Comparison of ENCODE assay signal across 8 cellular contexts in the genomic region with DNA sequence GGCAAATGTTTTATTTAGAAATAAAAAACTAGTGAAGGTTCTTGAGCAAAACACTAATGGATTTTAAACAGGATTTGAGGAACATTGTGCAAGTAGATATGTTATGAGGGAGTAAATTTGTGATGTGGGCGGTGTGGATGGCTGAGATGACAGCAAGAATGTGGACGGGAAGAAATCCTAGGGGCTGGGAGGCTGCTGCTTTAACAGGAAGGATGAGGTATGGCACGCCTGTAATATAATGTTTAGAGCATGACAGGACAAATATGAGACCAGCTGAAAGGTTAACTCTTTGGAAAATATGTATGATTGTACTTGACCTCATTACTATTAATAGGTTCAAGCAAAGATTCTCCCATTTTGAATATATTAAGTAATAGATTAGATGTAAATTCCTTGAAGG. TPM values are rescaled to one million over a fixed set of nuclear protein-coding genes. Genes with fewer than 3 reads are reported as not detected.
DNase-seq lines count a peak whose midpoint lies in the region; ATAC-seq and TF ChIP-seq lines count a peak whose summit lies in the region.
"Not testable (repeated sequence)": the region's sequence is repeated elsewhere in the genome, so short reads cannot be mapped to it uniquely, and the experiment has no call there.

No MANE protein-coding gene starts in this region.

- H2AFZ ChIP-seq in GM23248, result not testable (repeated sequence)

- H3F3A ChIP-seq in GM23248 (ENCODE audit: insufficient read depth), result peaks cover 25% of the 10 kb centered on the region

- not testable (repeated sequence) for H3K79me2 ChIP-seq in GM23248 (ENCODE audit: insufficient read depth)

- H4K20me1 ChIP-seq in GM23248 (ENCODE audit: insufficient read depth), result not testable (repeated sequence)

- in situ Hi-C loops in GM23248 (cut with MboI), result not testable (repeated sequence)

- H3K4me3 ChIP-seq in AG09309 (ENCODE audit: control insufficient read depth, low read depth, low read length); GM23248; RWPE2 (ENCODE audit: severe bottlenecking); cardiac fibroblast (replicated peaks in 1 of 2; ENCODE audit: low read depth in 2 of 2, low read length in 2 of 2); fibroblast of mammary gland (ENCODE audit: control insufficient read depth, low read depth, low read length); mucosa of descending colon: not testable (repeated sequence)

- ATAC-seq in RWPE2 (ENCODE audit: low read depth) (peak; percentile 17; the same call in 1 of the 3 replicates), mucosa of descending colon (peak; percentile 36)

- DNase-seq in AG09309 (ENCODE audit: low read depth), result peak; percentile 20
- DNase-seq in GM23248, result peak; percentile 59
- not testable (repeated sequence) for DNase-seq in RWPE2 (ENCODE audit: low spot score); mucosa of descending colon
- peak; percentile 57 to 74 for DNase-seq in cardiac fibroblast (ENCODE audit: low read depth in 2 of 2)
- peak; percentile 59 for DNase-seq in fibroblast of mammary gland (ENCODE audit: low read depth)
- peak; percentile 19 for DNase-seq in kidney glomerular epithelial cell (lab: John Stamatoyannopoulos, UW)
- peak; percentile 4 for DNase-seq in renal cortical epithelial cell (ENCODE audit: low read depth)

- peaks cover 32% of the 10 kb centered on the region for H3K4me1 ChIP-seq in GM23248 (ENCODE audit: insufficient read depth)
- H3K4me1 ChIP-seq in RWPE2 (ENCODE audit: insufficient read depth, poor library complexity, severe bottlenecking); mucosa of descending colon (ENCODE audit: low read depth): not testable (repeated sequence)

- 36 to 38% methylated on average over 3 of the region's 3 CpGs for WGBS in GM23248 (ENCODE audit: low coverage in 1 of 2, low lambda C conversion rate in 2 of 2, missing lambda C conversion rate in 2 of 2), 2 experiments

- H3K27ac ChIP-seq in GM23248, result peak overlapping the region; percentile 79
- H3K27ac ChIP-seq in RWPE2 (ENCODE audit: poor library complexity, severe bottlenecking), result not testable (repeated sequence)

- H3K9me2 ChIP-seq in GM23248 (ENCODE audit: insufficient read depth), result not testable (repeated sequence)

- peak overlapping the region; percentile 46; the same call in 1 of the 2 replicates for H3K9ac ChIP-seq in GM23248

- not testable (repeated sequence) for H3K36me3 ChIP-seq in GM23248 (ENCODE audit: low read depth); RWPE2 (ENCODE audit: low read depth); mucosa of descending colon (ENCODE audit: low read depth)

- not testable (repeated sequence) for H3K27me3 ChIP-seq in GM23248 (replicated peaks; ENCODE audit: insufficient read depth); RWPE2 (ENCODE audit: insufficient read depth, poor library complexity, severe bottlenecking)

- peak overlapping the region; percentile 51 for H3K4me2 ChIP-seq in GM23248 (ENCODE audit: unreplicated experiment)

- intact Hi-C loops in mucosa of descending colon (cut with DNase I, micrococcal nuclease), result not testable (repeated sequence)

- H3K9me3 ChIP-seq in GM23248 (ENCODE audit: low read depth); RWPE2 (ENCODE audit: severe bottlenecking); mucosa of descending colon: not testable (repeated sequence)

- TF ChIP-seq CTCF in AG09309 (IDR thresholded peaks at IDR 0.05; ENCODE audit: control insufficient read depth, insufficient read depth, low read depth, low read length, missing control alignments); RWPE2 (IDR thresholded peaks at IDR 0.05; ENCODE audit: poor library complexity, severe bottlenecking); cardiac fibroblast (IDR thresholded peaks at IDR 0.05; ENCODE audit: low read depth, low read length); fibroblast of mammary gland (conservative IDR thresholded peaks at IDR 0.05; ENCODE audit: control insufficient read depth, insufficient read depth, low read depth, low read length); mucosa of descending colon (IDR thresholded peaks at IDR 0.05): not testable (repeated sequence)

RNA-seq across cellular contexts. Expression of a gene that starts 13.1 kb away (rescaled TPM):
- total RNA-seq in GM23248 (2014; rRNA removed; shearing (Covaris generic)), result 4.4 and 21.1 TPM in 2 replicates
- 9.9 and 10.8 TPM in 2 replicates for polyA plus RNA-seq in GM23248 (2016; fragmentation: Nextera tagmentation; extraction: Ambion mirVana)
- total RNA-seq in mucosa of descending colon, result 10 to 100 TPM; 43.9 to 71.0 (median 45.9) TPM
- total RNA-seq in renal cortical epithelial cell, result 22.1 and 37.2 TPM in 2 replicates
